Comparison of ENCODE assay signal across 18 cellular contexts in genomic region chrX:57294961-57295360, GRCh38. TPM values are rescaled to one million over a fixed set of nuclear protein-coding genes. Genes with fewer than 3 reads are reported as not detected.
A peak's percentile ranks its signal among the peaks of the same experiment; 100 is the strongest.
DNase-seq lines count a peak whose midpoint lies in the region; ATAC-seq, FAIRE-seq and TF ChIP-seq lines count a peak whose summit lies in the region.
"Had no signal": no experiment of that assay in that cellular context is flagged by ENCODE, and none has a peak within 500 bp of the region (broad histone marks: within the 10 kb centered on the region; RNA-seq: fewer than 3 reads in every experiment).

No MANE protein-coding gene starts in this region.

- no peaks in the 10 kb centered on the region for H3K27me3 Mint-ChIP-seq in activated CD4-positive, alpha-beta memory T cell treated with anti-CD3 and anti-CD28 coated beads for 36 hours
- H3K27me3 Mint-ChIP-seq in activated CD4-positive, alpha-beta memory T cell treated with anti-CD3 and anti-CD28 coated beads, Interleukin-2, amount 10 ng/mL, durations not matched to agents 7 days and 5 days = no peaks in the 10 kb centered on the region
- no peaks in the 10 kb centered on the region for H3K27me3 Mint-ChIP-seq in activated T-helper 17 cell treated with anti-CD3 and anti-CD28 coated beads, Interleukin-2, amount 50 U/mL, for 72 hours

- H3K27ac ChIP-seq in KOPT-K1 (ENCODE audit: low read depth, low read length, poor library complexity, severe bottlenecking) (peak overlapping the region; percentile 52), MM.1S (ENCODE audit: low read length) (no peak overlapping the region)
- H3K27ac ChIP-seq: BLaER1 had no signal

- H3K9ac ChIP-seq in MM.1S (ENCODE audit: low read length) = no peak overlapping the region
- H3K9ac ChIP-seq: BLaER1 had no signal

- peaks cover 4% of the 10 kb centered on the region for H3K9me3 Mint-ChIP-seq in activated CD4-positive, alpha-beta memory T cell treated with anti-CD3 and anti-CD28 coated beads for 36 hours
- no peaks in the 10 kb centered on the region for H3K9me3 Mint-ChIP-seq in activated CD4-positive, alpha-beta memory T cell treated with anti-CD3 and anti-CD28 coated beads, Interleukin-2, amount 10 ng/mL, durations not matched to agents 7 days and 5 days
- no peaks in the 10 kb centered on the region for H3K9me3 Mint-ChIP-seq in activated T-helper 17 cell treated with anti-CD3 and anti-CD28 coated beads, Interleukin-2, amount 50 U/mL, for 72 hours
- H3K9me3 Mint-ChIP-seq: CD8-positive, alpha-beta T cell had no signal

- H4K20me1 ChIP-seq in MM.1S (ENCODE audit: insufficient read depth, low read length) = no peaks in the 10 kb centered on the region
- H4K20me1 ChIP-seq: BLaER1 had no signal

- H3K9me3 ChIP-seq in KOPT-K1 (ENCODE audit: insufficient read depth, low read length, poor library complexity, severe bottlenecking) (peaks cover 4% of the 10 kb centered on the region), MM.1S (replicated peaks; ENCODE audit: insufficient read depth, low read length) (no peaks in the 10 kb centered on the region)

- H3K36me3 ChIP-seq in KOPT-K1 (ENCODE audit: insufficient read depth, low read length) = no peaks in the 10 kb centered on the region
- peaks cover 8% of the 10 kb centered on the region; the same call in 1 of the 2 replicates for H3K36me3 ChIP-seq in MM.1S (replicated peaks; ENCODE audit: insufficient read depth, low read length)
- H3K36me3 ChIP-seq: BLaER1 had no signal

- DNase-seq in activated CD4-positive, alpha-beta memory T cell treated with anti-CD3 and anti-CD28 coated beads for 36 hours = peak; percentile 11
- DNase-seq in activated CD4-positive, alpha-beta memory T cell treated with anti-CD3 and anti-CD28 coated beads, Interleukin-2, amount 10 ng/mL, durations not matched to agents 7 days and 5 days = no peak
- DNase-seq in MM.1S = no peak
- DNase-seq in frontal cortex (ENCODE audit: low spot score in 2 of 2) = no peak
- DNase-seq: 8988T; Calu3; CD8-positive, alpha-beta T cell; DMS79 treated with DMSO at 0.1 percent for 48 hours; EL; H9 had no signal

- FAIRE-seq in frontal cortex (lab: Jason Lieb, UNC) = no peak
- FAIRE-seq: GM12878, H1, HepG2 had no signal

- H3K4me2 ChIP-seq in MM.1S (ENCODE audit: low read depth, low read length) = no peak overlapping the region
- H3K4me2 ChIP-seq: BLaER1 had no signal

- H3K36me3 Mint-ChIP-seq in activated CD4-positive, alpha-beta memory T cell treated with anti-CD3 and anti-CD28 coated beads for 36 hours = peaks cover 40% of the 10 kb centered on the region
- peaks cover 31% of the 10 kb centered on the region for H3K36me3 Mint-ChIP-seq in activated CD4-positive, alpha-beta memory T cell treated with anti-CD3 and anti-CD28 coated beads, Interleukin-2, amount 10 ng/mL, durations not matched to agents 7 days and 5 days (ENCODE audit: low read depth)
- H3K36me3 Mint-ChIP-seq in activated T-helper 17 cell treated with anti-CD3 and anti-CD28 coated beads, Interleukin-2, amount 50 U/mL, for 72 hours (ENCODE audit: low read depth) = peaks cover 27% of the 10 kb centered on the region

- H3F3A ChIP-seq in MM.1S (ENCODE audit: insufficient read depth, low read length) = no peaks in the 10 kb centered on the region

- TF ChIP-seq CTCF in MM.1S (IDR thresholded peaks at IDR 0.05; ENCODE audit: low read length) = no peak

- POLR2A ChIA-PET in activated CD4-positive, alpha-beta memory T cell treated with anti-CD3 and anti-CD28 coated beads for 36 hours (lab: Charles Lee) = no interaction called here
- POLR2A ChIA-PET in activated CD4-positive, alpha-beta memory T cell treated with anti-CD3 and anti-CD28 coated beads, Interleukin-2, amount 10 ng/mL, durations not matched to agents 7 days and 5 days (lab: Charles Lee) = interaction anchor here (1.5 kb wide), 1 partner anchor 8 kb away, joined by 3 read pairs; the partner anchor contains the start of gene FAAH2

- intact Hi-C loops in activated CD4-positive, alpha-beta memory T cell treated with anti-CD3 and anti-CD28 coated beads for 36 hours (cut with micrococcal nuclease) = no loop called here

- CTCF ChIA-PET in activated CD4-positive, alpha-beta memory T cell treated with anti-CD3 and anti-CD28 coated beads for 36 hours (lab: Charles Lee) = interaction anchor here (0.7 kb wide), 1 partner anchor 192 kb away, joined by 3 read pairs; no protein-coding TSS in a partner anchor
- CTCF ChIA-PET in activated CD4-positive, alpha-beta memory T cell treated with anti-CD3 and anti-CD28 coated beads, Interleukin-2, amount 10 ng/mL, durations not matched to agents 7 days and 5 days (lab: Charles Lee) = interaction anchor here (1.0 to 1.4 kb wide), 2 partner anchors 9 to 12 kb away, joined by 3 read pairs; partner anchors contain the start of gene FAAH2

- no peaks in the 10 kb centered on the region for H3K9me2 ChIP-seq in MM.1S (replicated peaks; ENCODE audit: insufficient read depth, low read length)

- H3K4me3 Mint-ChIP-seq in activated CD4-positive, alpha-beta memory T cell treated with anti-CD3 and anti-CD28 coated beads for 36 hours = no peak overlapping the region
- H3K4me3 Mint-ChIP-seq in activated CD4-positive, alpha-beta memory T cell treated with anti-CD3 and anti-CD28 coated beads, Interleukin-2, amount 10 ng/mL, durations not matched to agents 7 days and 5 days = no peak overlapping the region
- H3K4me3 Mint-ChIP-seq in activated T-helper 17 cell treated with anti-CD3 and anti-CD28 coated beads, Interleukin-2, amount 50 U/mL, for 72 hours = peak overlapping the region; percentile 10
- H3K4me3 Mint-ChIP-seq: CD8-positive, alpha-beta T cell; H9 had no signal

- no peaks in the 10 kb centered on the region for H3K27me3 ChIP-seq in MM.1S (replicated peaks; ENCODE audit: insufficient read depth, low read length)

- no peak overlapping the region for H2AFZ ChIP-seq in MM.1S (ENCODE audit: low read length)

- peak; percentile 56 for ATAC-seq in activated T-helper 17 cell treated with anti-CD3 and anti-CD28 coated beads, Interleukin-2, amount 50 U/mL, for 72 hours (replicated peaks)
- no peak for ATAC-seq in GM21515 (IDR thresholded peaks at IDR 0.05; ENCODE audit: unreplicated experiment)
- ATAC-seq: CD8-positive, alpha-beta T cell; GM12878; HepG2 had no signal

- peaks cover 12% of the 10 kb centered on the region for H3K79me2 ChIP-seq in MM.1S (ENCODE audit: low read length)

- H3K4me1 Mint-ChIP-seq in activated CD4-positive, alpha-beta memory T cell treated with anti-CD3 and anti-CD28 coated beads for 36 hours (ENCODE audit: low read depth) = peaks cover 25% of the 10 kb centered on the region
- peaks cover 36% of the 10 kb centered on the region for H3K4me1 Mint-ChIP-seq in activated CD4-positive, alpha-beta memory T cell treated with anti-CD3 and anti-CD28 coated beads, Interleukin-2, amount 10 ng/mL, durations not matched to agents 7 days and 5 days
- peaks cover 11% of the 10 kb centered on the region for H3K4me1 Mint-ChIP-seq in activated T-helper 17 cell treated with anti-CD3 and anti-CD28 coated beads, Interleukin-2, amount 50 U/mL, for 72 hours
- H3K4me1 Mint-ChIP-seq: H9 had no signal

- H3K4me1 ChIP-seq in MM.1S (ENCODE audit: low read length) = no peaks in the 10 kb centered on the region
- H3K4me1 ChIP-seq: BLaER1 had no signal

- peak overlapping the region; percentile 4 for H3K27ac Mint-ChIP-seq in activated CD4-positive, alpha-beta memory T cell treated with anti-CD3 and anti-CD28 coated beads for 36 hours
- H3K27ac Mint-ChIP-seq in activated CD4-positive, alpha-beta memory T cell treated with anti-CD3 and anti-CD28 coated beads, Interleukin-2, amount 10 ng/mL, durations not matched to agents 7 days and 5 days = no peak overlapping the region
- no peak overlapping the region for H3K27ac Mint-ChIP-seq in activated T-helper 17 cell treated with anti-CD3 and anti-CD28 coated beads, Interleukin-2, amount 50 U/mL, for 72 hours
- H3K27ac Mint-ChIP-seq: H9 had no signal

- no peak overlapping the region for H3K4me3 ChIP-seq in MM.1S (ENCODE audit: low read length)
- H3K4me3 ChIP-seq: BLaER1, GM12878 had no signal

RNA-seq across cellular contexts. Expression of gene FAAH2, which starts 8.5 kb away (rescaled TPM):
- 10 to 100 TPM; 10.3 to 12.1 TPM for total RNA-seq in activated CD4-positive, alpha-beta memory T cell treated with anti-CD3 and anti-CD28 coated beads for 36 hours
- 1 to 10 TPM; 5.4 to 6.0 TPM for total RNA-seq in activated CD4-positive, alpha-beta memory T cell treated with anti-CD3 and anti-CD28 coated beads, Interleukin-2, amount 10 ng/mL, durations not matched to agents 7 days and 5 days
- total RNA-seq in activated T-helper 17 cell treated with anti-CD3 and anti-CD28 coated beads, Interleukin-2, amount 50 U/mL, for 72 hours = 10 to 100 TPM in 1 of 2 donors, 1 to 10 TPM in 1; 3.9 to 13.2 TPM
- 3.3 TPM for total RNA-seq in frontal cortex
- total RNA-seq: G401 had no signal
